ENCODE assay signal across 8 cellular contexts in the genomic region with DNA sequence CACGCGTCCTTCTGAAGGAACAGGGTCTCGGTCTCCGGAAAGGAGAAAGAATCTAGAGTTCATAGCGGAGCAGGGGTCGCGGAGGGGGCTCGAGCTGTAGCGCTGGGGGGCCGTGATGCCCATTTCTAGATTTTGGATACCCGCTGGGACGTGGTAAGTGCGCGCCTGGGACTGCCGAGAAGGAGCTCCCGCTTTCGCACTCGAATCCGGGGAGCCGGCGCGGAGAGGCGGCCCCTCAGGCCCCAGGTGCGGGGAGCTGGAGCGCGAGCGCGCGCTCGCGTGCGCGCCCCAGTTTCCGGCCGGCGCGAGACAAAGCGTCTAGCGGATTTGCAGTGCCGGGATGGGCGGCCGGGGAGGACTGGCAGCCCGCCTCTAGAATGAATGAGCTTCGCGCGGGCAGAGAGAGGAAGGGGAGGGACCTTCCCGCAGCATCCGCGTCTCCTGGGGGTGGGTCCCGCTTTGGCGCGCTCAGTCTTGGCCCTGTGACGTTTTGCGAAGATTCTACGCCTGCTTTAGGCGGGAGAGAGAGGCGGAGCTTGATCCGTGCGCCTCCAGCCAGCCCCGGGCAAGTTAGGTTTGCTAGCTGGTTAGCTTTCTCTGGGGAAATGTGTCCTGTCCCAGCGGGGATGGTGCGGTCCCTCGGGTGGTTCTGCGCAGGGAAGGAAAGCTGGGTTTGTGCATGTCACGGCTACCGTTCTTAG. TPM values are rescaled to one million over a fixed set of nuclear protein-coding genes. Genes with fewer than 3 reads are reported as not detected.
DNase-seq lines count a peak whose midpoint lies in the region; ATAC-seq, FAIRE-seq and TF ChIP-seq lines count a peak whose summit lies in the region.

No MANE protein-coding gene starts in this region.

- TF ChIP-seq POLR2A in GM12892 (IDR thresholded peaks at IDR 0.05; ENCODE audit: low read depth, low read length), result peak; percentile 79
- peak in 1 of 2 donors; percentile 38 for TF ChIP-seq POLR2A in adrenal gland (IDR thresholded peaks at IDR 0.05)

- H3K9me3 ChIP-seq in adrenal gland (replicated peaks in 1 of 3), result no peaks in the 10 kb centered on the region

- H3K36me3 Mint-ChIP-seq in progenitor cell of endocrine pancreas (ENCODE audit: insufficient read depth), result peaks cover 3% of the 10 kb centered on the region

- no peaks in the 10 kb centered on the region for H3K9me3 Mint-ChIP-seq in progenitor cell of endocrine pancreas (ENCODE audit: low read depth)

- peak; percentile 94 for FAIRE-seq in GM12892 (lab: Jason Lieb, UNC)

- DNase-seq in GM12892 (ENCODE audit: insufficient read length), result peak; percentile 66
- peak; percentile 97 for DNase-seq in NCI-H1436 (lab: John Stamatoyannopoulos, UW)
- peak; percentile 90 for DNase-seq in T follicular helper cell (ENCODE audit: low read depth)
- peak; percentile 83 to 94 (median 84) for DNase-seq in adrenal gland
- peak; percentile 91 for DNase-seq in left cardiac atrium
- peak; percentile 68 for DNase-seq in progenitor cell of endocrine pancreas (ENCODE audit: low spot score, unreplicated experiment)
- DNase-seq in ureter (ENCODE audit: low spot score), result peak; percentile 79

- peak overlapping the region in 3 of 5 donors; percentile 85 to 93 (median 92) for H3K27ac ChIP-seq in adrenal gland

- peaks cover 0 to 20% of the 10 kb centered on the region in 2 donors for H3K4me1 ChIP-seq in adrenal gland (replicated peaks in 1 of 2)

- peak overlapping the region in 3 of 4 donors; percentile 5 to 90 (median 61) for H3K4me3 ChIP-seq in adrenal gland

- no peaks in the 10 kb centered on the region for H3K36me3 ChIP-seq in adrenal gland (replicated peaks in 1 of 2)

- H3K4me3 Mint-ChIP-seq in progenitor cell of endocrine pancreas (ENCODE audit: low read depth), result peak overlapping the region; percentile 86

- ATAC-seq in HG02840 (IDR thresholded peaks at IDR 0.05; ENCODE audit: low FRiP score, unreplicated experiment) (peak; percentile 65), left cardiac atrium (peak; percentile 72 to 88)

- intact Hi-C loops in adrenal gland (cut with DNase I) (loop anchor here (5.0 to 10.0 kb wide), 3 partner anchors 101 to 233 kb away; no protein-coding TSS in a partner anchor), left cardiac atrium (cut with DNase I) (loop anchor here (2.0 kb wide), 2 partner anchors 101 to 103 kb away; no protein-coding TSS in a partner anchor)

- peaks cover 16% of the 10 kb centered on the region for H3K4me1 Mint-ChIP-seq in progenitor cell of endocrine pancreas (ENCODE audit: low read depth)

- no peaks in the 10 kb centered on the region for H3K27me3 ChIP-seq in adrenal gland

- H3K27ac Mint-ChIP-seq in progenitor cell of endocrine pancreas, result peak overlapping the region; percentile 99

- WGBS in adrenal gland, 4 donors, result 0% methylated on average over 27 to 66 of the region's 66 CpGs; no CpG with 5 or more reads in 1 of the 4 donors

- TF ChIP-seq CTCF in adrenal gland (IDR thresholded peaks at IDR 0.05), result no peak
- TF ChIP-seq CTCF in progenitor cell of endocrine pancreas (IDR thresholded peaks at IDR 0.05; ENCODE audit: unreplicated experiment), result no peak

- H3K27me3 Mint-ChIP-seq in progenitor cell of endocrine pancreas, result no peaks in the 10 kb centered on the region

RNA-seq across cellular contexts. Expression of a gene that starts 1.2 kb away (rescaled TPM):
- 87.7 TPM for polyA plus RNA-seq in GM12892 (2012; ENCODE audit: missing spikeins)
- total RNA-seq in adrenal gland, result 1 to 10 TPM; 4.6 to 7.3 (median 5.7) TPM
- 1 to 10 TPM in 2 of 3 donors, under 1 TPM in 1; 0.97 to 6.4 (median 1.2) TPM for polyA plus RNA-seq in adrenal gland
- total RNA-seq in left cardiac atrium, result 1 to 10 TPM; 3.7 to 6.2 TPM
- 149 and 152 TPM in 2 replicates for total RNA-seq in progenitor cell of endocrine pancreas
- 7.3 TPM for total RNA-seq in ureter

Comparison
In these comparisons a context has a peak if more than half of its experiments do, and no peak if none do; other contexts are left out.
1. Peak in every context shown above with its lines: DNase-seq, ATAC-seq, H3K4me3 ChIP-seq and H3K27ac ChIP-seq.
2. RNA of a gene that starts 1.2 kb away (total RNA-seq): 149 to 152 TPM in progenitor cell of endocrine pancreas; 7.3 TPM in ureter (single experiment), 3.7 to 6.2 TPM in left cardiac atrium and 4.6 to 7.3 TPM in adrenal gland; every median in the first group is over 10 times any median in the second.